22 cellular contexts compared by ENCODE assay signal in the genomic region with DNA sequence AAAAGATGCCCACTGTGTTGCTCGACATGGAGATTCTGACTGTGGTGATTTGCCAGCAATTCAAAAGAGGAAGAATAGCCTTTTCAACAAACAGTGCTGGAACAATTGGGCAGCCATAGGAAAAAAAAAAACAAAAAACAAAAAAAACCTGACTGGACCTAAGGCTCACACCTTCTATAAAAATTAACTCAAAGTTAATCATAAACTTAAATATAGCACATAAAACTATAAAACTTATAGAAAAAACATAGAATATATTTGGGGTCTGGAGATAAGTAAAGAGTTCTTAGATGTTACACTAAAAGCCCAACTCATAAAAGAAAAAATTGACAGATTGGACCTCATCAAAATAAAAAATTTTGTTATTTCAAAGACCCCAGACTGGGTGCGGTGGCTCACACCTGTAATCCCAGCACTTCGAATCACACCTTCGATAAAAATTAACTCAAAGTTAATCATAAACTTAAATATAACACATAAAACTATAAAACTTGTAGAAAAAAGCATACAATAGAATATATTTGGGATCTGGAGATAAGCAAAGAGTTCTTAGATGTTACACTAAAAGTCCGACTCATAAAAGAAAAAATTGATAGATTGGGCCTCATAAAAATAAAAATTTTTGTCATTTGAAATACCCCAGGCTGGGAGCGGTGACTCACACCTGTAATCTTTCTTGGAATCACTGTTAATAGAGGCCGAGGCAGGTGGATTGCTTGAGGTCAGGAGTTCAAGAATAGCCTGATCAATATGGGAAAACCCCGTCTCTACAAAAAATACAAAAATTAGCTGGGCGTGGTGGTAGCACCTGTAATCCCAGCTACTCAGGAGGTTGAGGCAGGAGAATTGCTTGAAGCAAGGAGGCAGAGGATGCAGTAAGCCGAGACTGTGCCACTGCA.
"Had no signal": no experiment of that assay in that cellular context is flagged by ENCODE, and none has a peak within 500 bp of the region (broad histone marks: within the 10 kb centered on the region; RNA-seq: fewer than 3 reads in every experiment).

No MANE protein-coding gene starts in this region.

- H3K27me3 ChIP-seq: dorsolateral prefrontal cortex, neutrophil, right lobe of liver, spleen, testis, tibial nerve, upper lobe of right lung, vagina had no signal

- H3K9me3 ChIP-seq: neutrophil, right lobe of liver, testis, upper lobe of right lung, vagina had no signal

- H3K4me1 ChIP-seq: right lobe of liver, spleen, testis, tibial nerve, upper lobe of right lung, vagina had no signal

- H3K27ac ChIP-seq: dorsolateral prefrontal cortex, neutrophil, right lobe of liver, spleen, testis, tibial nerve, upper lobe of right lung, vagina had no signal

- H3K27me3 Mint-ChIP-seq: naive thymus-derived CD8-positive, alpha-beta T cell; progenitor cell of endocrine pancreas; stimulated activated naive B cell treated with anti-CD40 and anti-IgM and Interleukin-4, amounts not matched to agents 10 μg/mL and 1 μg/mL and 100 μg/mL, for 72 hours; stimulated activated naive CD8-positive, alpha-beta T cell treated with anti-CD3 and anti-CD28 coated beads, Interleukin-15, amount 100 ng/mL, for 72 hours had no signal

- H3K36me3 ChIP-seq: neutrophil, right lobe of liver, spleen, tibial nerve, upper lobe of right lung, vagina had no signal

- FAIRE-seq: islet of Langerhans had no signal

- H3K4me3 ChIP-seq: dorsolateral prefrontal cortex, right lobe of liver, spleen, testis, tibial nerve, upper lobe of right lung, vagina had no signal

- H3K27ac Mint-ChIP-seq: naive thymus-derived CD8-positive, alpha-beta T cell; progenitor cell of endocrine pancreas; stimulated activated naive B cell treated with anti-CD40 and anti-IgM and Interleukin-4, amounts not matched to agents 10 μg/mL and 1 μg/mL and 100 μg/mL, for 72 hours; stimulated activated naive CD8-positive, alpha-beta T cell treated with anti-CD3 and anti-CD28 coated beads, Interleukin-15, amount 100 ng/mL, for 72 hours had no signal

- H3K4me3 Mint-ChIP-seq: naive thymus-derived CD8-positive, alpha-beta T cell; stimulated activated naive B cell treated with anti-CD40 and anti-IgM and Interleukin-4, amounts not matched to agents 10 μg/mL and 1 μg/mL and 100 μg/mL, for 72 hours; stimulated activated naive CD8-positive, alpha-beta T cell treated with anti-CD3 and anti-CD28 coated beads, Interleukin-15, amount 100 ng/mL, for 72 hours had no signal

- ATAC-seq: left cardiac atrium; naive thymus-derived CD8-positive, alpha-beta T cell; right lobe of liver; stimulated activated naive B cell treated with anti-CD40 and anti-IgM and Interleukin-4, amounts not matched to agents 10 μg/mL and 1 μg/mL and 100 μg/mL, for 72 hours; stimulated activated naive CD8-positive, alpha-beta T cell treated with anti-CD3 and anti-CD28 coated beads, Interleukin-15, amount 100 ng/mL, for 72 hours; upper lobe of right lung had no signal

- H3K36me3 Mint-ChIP-seq: naive thymus-derived CD8-positive, alpha-beta T cell; stimulated activated naive B cell treated with anti-CD40 and anti-IgM and Interleukin-4, amounts not matched to agents 10 μg/mL and 1 μg/mL and 100 μg/mL, for 72 hours had no signal

- H3K4me1 Mint-ChIP-seq: naive thymus-derived CD8-positive, alpha-beta T cell; stimulated activated naive B cell treated with anti-CD40 and anti-IgM and Interleukin-4, amounts not matched to agents 10 μg/mL and 1 μg/mL and 100 μg/mL, for 72 hours; stimulated activated naive CD8-positive, alpha-beta T cell treated with anti-CD3 and anti-CD28 coated beads, Interleukin-15, amount 100 ng/mL, for 72 hours had no signal

- DNase-seq: cortex of kidney; dorsolateral prefrontal cortex; effector CD8-positive, alpha-beta T cell; foreskin melanocyte; head of caudate nucleus; hippocampal formation; left cardiac atrium; naive thymus-derived CD8-positive, alpha-beta T cell; right lobe of liver; spleen; stimulated activated CD4-positive, alpha-beta T cell treated with anti-CD3 and anti-CD28 coated beads, Interleukin-15, amount 100 ng/mL, for 24 hours; stimulated activated CD4-positive, alpha-beta T cell treated with anti-CD3 and anti-CD28 coated beads, Interleukin-1b, Interleukin-23, amount 100 ng/mL, for 48 hours; stimulated activated CD4-positive, alpha-beta T cell treated with anti-CD3 and anti-CD28 coated beads, Interleukin-4, amount 100 ng/mL, for 4 hours; stimulated activated naive B cell treated with anti-CD40 and anti-IgM and Interleukin-4, amounts not matched to agents 10 μg/mL and 1 μg/mL and 100 μg/mL, for 72 hours; stimulated activated naive CD8-positive, alpha-beta T cell treated with anti-CD3 and anti-CD28 coated beads, Interleukin-15, amount 100 ng/mL, for 72 hours; testis; upper lobe of right lung had no signal
